8 cellular contexts compared by ENCODE assay signal in the genomic region with DNA sequence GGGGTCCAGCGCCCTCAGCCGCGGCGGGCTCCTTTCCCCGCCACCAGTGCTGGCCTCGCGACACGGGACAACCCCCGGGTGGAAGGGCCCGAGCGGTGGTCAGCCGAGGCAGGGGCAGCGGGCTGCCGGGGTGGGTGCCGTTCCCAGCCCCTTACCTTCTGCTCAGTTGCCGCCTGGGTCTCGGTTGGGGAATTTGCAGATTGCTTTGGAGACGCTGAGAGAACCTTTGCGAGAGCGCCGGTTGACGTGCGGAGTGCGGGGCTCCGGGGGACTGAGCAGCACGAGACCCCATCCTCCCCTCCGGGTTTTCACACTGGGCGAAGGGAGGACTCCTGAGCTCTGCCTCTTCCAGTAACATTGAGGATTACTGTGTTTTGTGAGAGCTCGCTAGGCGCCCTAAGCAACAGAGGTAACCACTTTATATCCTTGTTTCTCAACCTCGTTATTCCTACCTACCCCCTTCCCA. TPM values are rescaled to one million over a fixed set of nuclear protein-coding genes. Genes with fewer than 3 reads are reported as not detected.
DNase-seq lines count a peak whose midpoint lies in the region; ATAC-seq and TF ChIP-seq lines count a peak whose summit lies in the region.

No MANE protein-coding gene starts in this region.

- H3K4me1 Mint-ChIP-seq in T-helper 2 cell treated with Interferon-gamma antibody and Interleukin-4, amounts not matched to agents 5 μg/mL and 100 μg/mL, for 36 hours (ENCODE audit: low read depth) = peaks cover 57% of the 10 kb centered on the region

- peak overlapping the region; percentile 63 for H3K27ac Mint-ChIP-seq in T-helper 2 cell treated with Interferon-gamma antibody and Interleukin-4, amounts not matched to agents 5 μg/mL and 100 μg/mL, for 36 hours

- peaks cover 22% of the 10 kb centered on the region for H3K36me3 Mint-ChIP-seq in T-helper 2 cell treated with Interferon-gamma antibody and Interleukin-4, amounts not matched to agents 5 μg/mL and 100 μg/mL, for 36 hours (ENCODE audit: low read depth)

- H3K27ac ChIP-seq in sigmoid colon = peak overlapping the region; percentile 92 to 96 (median 95)

- no peak for TF ChIP-seq CTCF in GM13977 (IDR thresholded peaks at IDR 0.05; ENCODE audit: extremely low read depth, insufficient read depth, missing control alignments)
- TF ChIP-seq CTCF in fibroblast of villous mesenchyme (IDR thresholded peaks at IDR 0.05; ENCODE audit: insufficient read depth, low read depth, low read length) = no peak
- TF ChIP-seq CTCF in sigmoid colon (IDR thresholded peaks at IDR 0.05) = no peak

- peak; percentile 4 for ATAC-seq in HG02610 (IDR thresholded peaks at IDR 0.05; ENCODE audit: unreplicated experiment)

- H3K27me3 Mint-ChIP-seq in T-helper 2 cell treated with Interferon-gamma antibody and Interleukin-4, amounts not matched to agents 5 μg/mL and 100 μg/mL, for 36 hours (ENCODE audit: low read depth) = no peaks in the 10 kb centered on the region

- no peaks in the 10 kb centered on the region for H3K9me3 Mint-ChIP-seq in T-helper 2 cell treated with Interferon-gamma antibody and Interleukin-4, amounts not matched to agents 5 μg/mL and 100 μg/mL, for 36 hours

- peak; percentile 33 for DNase-seq in GM13977 (ENCODE audit: low spot score)
- no peak for DNase-seq in T-helper 2 cell treated with Interferon-gamma antibody and Interleukin-4, amounts not matched to agents 5 μg/mL and 100 μg/mL, for 36 hours (ENCODE audit: low spot score)
- DNase-seq in fibroblast of villous mesenchyme (ENCODE audit: low read depth) = no peak
- DNase-seq in sigmoid colon = no peak
- DNase-seq in NCI-H2171 treated with DMSO at 0.1 percent for 48 hours (lab: John Stamatoyannopoulos, UW) = no peak
- DNase-seq in D341Med (ENCODE audit: low spot score) = no peak
- no peak for DNase-seq in DMS114 treated with DMSO at 0.1 percent for 48 hours (lab: John Stamatoyannopoulos, UW; ENCODE audit: unreplicated experiment)

- peaks cover 0 to 13% (median 0%) of the 10 kb centered on the region in 4 donors for H3K36me3 ChIP-seq in sigmoid colon

- peaks cover 0 to 32% (median 28%) of the 10 kb centered on the region in 4 donors for H3K4me1 ChIP-seq in sigmoid colon

- peak overlapping the region; percentile 96 for H3K4me3 Mint-ChIP-seq in T-helper 2 cell treated with Interferon-gamma antibody and Interleukin-4, amounts not matched to agents 5 μg/mL and 100 μg/mL, for 36 hours

- WGBS in sigmoid colon, 2 donors = 1 to 2% methylated on average over 31 of the region's 31 CpGs

- no peaks in the 10 kb centered on the region for H3K9me3 ChIP-seq in sigmoid colon

- no peak for TF ChIP-seq EP300 in sigmoid colon (IDR thresholded peaks at IDR 0.05)

- intact Hi-C loops in sigmoid colon (cut with DNase I) = loop anchor here (1.0 to 5.0 kb wide), 3 partner anchors 31 to 590 kb away; partner anchors contain the start of genes EMC6, HASPIN and TAX1BP3

- no peaks in the 10 kb centered on the region for H3K27me3 ChIP-seq in sigmoid colon

- H3K4me3 ChIP-seq in fibroblast of villous mesenchyme (ENCODE audit: low read depth, low read length) (peak overlapping the region; percentile 93), sigmoid colon (peak overlapping the region; percentile 89 to 100 (median 96))

- no peak for TF ChIP-seq POLR2A in sigmoid colon (IDR thresholded peaks at IDR 0.05)

- in situ Hi-C loops in GM13977 (cut with MboI; ENCODE audit: low pct_unique_long_range_greater_than_20kb, low sequenced_read_pairs, unreplicated experiment) = no loop called here

RNA-seq across cellular contexts. Expression of gene CTNS, which starts 0.4 kb away (rescaled TPM):
- total RNA-seq in fibroblast of villous mesenchyme (25.9 and 31.6 TPM in 2 replicates), sigmoid colon (10 to 100 TPM; 13.3 to 26.0 (median 18.0) TPM)
- 1 to 10 TPM; 1.8 to 10.0 (median 6.2) TPM for polyA plus RNA-seq in sigmoid colon

RNA-seq across cellular contexts. Expression of gene SHPK, which starts 0.9 kb away (rescaled TPM):
- total RNA-seq in fibroblast of villous mesenchyme = 8.6 and 11.6 TPM in 2 replicates
- total RNA-seq in sigmoid colon = 1 to 10 TPM; 5.8 to 8.0 (median 7.0) TPM
- 10 to 100 TPM in 1 of 3 donors, 1 to 10 TPM in 2; 7.8 to 12.7 (median 7.9) TPM for polyA plus RNA-seq in sigmoid colon

RNA-seq across cellular contexts. Expression of gene TRPV1, which starts 27.7 kb away (rescaled TPM):
- total RNA-seq in fibroblast of villous mesenchyme (2.2 and 2.9 TPM in 2 replicates), sigmoid colon (1 to 10 TPM; 3.5 to 8.0 (median 5.5) TPM)
- 1 to 10 TPM; 2.3 to 5.1 (median 3.0) TPM for polyA plus RNA-seq in sigmoid colon

RNA-seq across cellular contexts. Expression of gene TAX1BP3, which starts 31.4 kb away (rescaled TPM):
- total RNA-seq in fibroblast of villous mesenchyme (215 and 228 TPM in 2 replicates), sigmoid colon (10 to 100 TPM; 58.1 to 92.0 (median 63.5) TPM)
- 100 to 1,000 TPM; 144 to 363 (median 351) TPM for polyA plus RNA-seq in sigmoid colon

RNA-seq across cellular contexts. Expression of gene EMC6, which starts 31.7 kb away (rescaled TPM):
- 12.6 and 16.4 TPM in 2 replicates for total RNA-seq in fibroblast of villous mesenchyme
- 10 to 100 TPM in 3 of 4 donors, 1 to 10 TPM in 1; 4.4 to 21.7 (median 15.1) TPM for total RNA-seq in sigmoid colon
- polyA plus RNA-seq in sigmoid colon = 10 to 100 TPM; 68.5 to 90.5 (median 83.0) TPM
